ENCODE assay signal across 2 cellular contexts in the genomic region with DNA sequence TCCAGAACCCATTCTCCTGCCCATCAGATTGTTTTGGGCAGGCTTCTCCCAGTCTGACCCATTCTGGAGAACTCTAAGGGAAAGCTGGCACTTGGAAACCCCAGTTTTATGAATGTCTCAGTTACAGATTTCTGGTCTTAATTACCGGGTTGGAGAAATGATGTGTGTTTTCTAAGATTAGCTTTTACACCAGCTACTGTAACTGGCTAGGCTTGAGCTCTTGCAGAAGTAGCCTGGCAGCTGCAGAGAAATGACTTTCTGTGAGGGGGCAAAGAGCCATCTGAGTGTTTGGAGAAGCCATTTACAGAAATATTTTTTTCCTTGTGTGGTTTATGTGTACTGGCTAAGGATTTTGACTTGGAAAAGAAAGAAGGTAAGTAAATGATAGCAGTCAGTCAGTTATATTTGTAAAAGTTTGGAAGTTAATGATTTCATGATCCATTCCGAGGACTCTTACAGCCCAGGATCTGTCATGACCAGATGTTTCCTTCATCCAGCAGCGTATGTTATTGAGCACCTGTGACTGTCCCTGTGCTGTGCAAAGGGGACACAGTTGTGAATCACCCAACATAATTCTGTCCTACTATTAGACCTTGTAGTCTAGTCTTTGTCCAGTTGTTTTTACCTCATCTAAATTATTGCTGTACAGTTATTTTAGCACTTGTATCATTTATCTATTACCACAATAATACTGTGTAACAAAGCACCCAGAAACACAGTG.
TF ChIP-seq lines count a peak whose summit lies in the region.

No MANE protein-coding gene starts in this region.

TF ChIP-seq in SK-N-SH, 30 proteins besides CTCF, POLR2A, EP300 and RAD21 (continued from another document):
- TF ChIP-seq MXI1 (IDR thresholded peaks at IDR 0.05; ENCODE audit: low read depth, low read length) = no peak
- TF ChIP-seq GATA2 (CRISPR knock-in tag; IDR thresholded peaks at IDR 0.05) = no peak

TF ChIP-seq in SK-N-SH treated with all-trans-retinoic acid at 6 μM for 48 hours, 23 proteins besides CTCF, POLR2A, EP300 and RAD21 (continued from another document):
- TF ChIP-seq, protein P1, sequence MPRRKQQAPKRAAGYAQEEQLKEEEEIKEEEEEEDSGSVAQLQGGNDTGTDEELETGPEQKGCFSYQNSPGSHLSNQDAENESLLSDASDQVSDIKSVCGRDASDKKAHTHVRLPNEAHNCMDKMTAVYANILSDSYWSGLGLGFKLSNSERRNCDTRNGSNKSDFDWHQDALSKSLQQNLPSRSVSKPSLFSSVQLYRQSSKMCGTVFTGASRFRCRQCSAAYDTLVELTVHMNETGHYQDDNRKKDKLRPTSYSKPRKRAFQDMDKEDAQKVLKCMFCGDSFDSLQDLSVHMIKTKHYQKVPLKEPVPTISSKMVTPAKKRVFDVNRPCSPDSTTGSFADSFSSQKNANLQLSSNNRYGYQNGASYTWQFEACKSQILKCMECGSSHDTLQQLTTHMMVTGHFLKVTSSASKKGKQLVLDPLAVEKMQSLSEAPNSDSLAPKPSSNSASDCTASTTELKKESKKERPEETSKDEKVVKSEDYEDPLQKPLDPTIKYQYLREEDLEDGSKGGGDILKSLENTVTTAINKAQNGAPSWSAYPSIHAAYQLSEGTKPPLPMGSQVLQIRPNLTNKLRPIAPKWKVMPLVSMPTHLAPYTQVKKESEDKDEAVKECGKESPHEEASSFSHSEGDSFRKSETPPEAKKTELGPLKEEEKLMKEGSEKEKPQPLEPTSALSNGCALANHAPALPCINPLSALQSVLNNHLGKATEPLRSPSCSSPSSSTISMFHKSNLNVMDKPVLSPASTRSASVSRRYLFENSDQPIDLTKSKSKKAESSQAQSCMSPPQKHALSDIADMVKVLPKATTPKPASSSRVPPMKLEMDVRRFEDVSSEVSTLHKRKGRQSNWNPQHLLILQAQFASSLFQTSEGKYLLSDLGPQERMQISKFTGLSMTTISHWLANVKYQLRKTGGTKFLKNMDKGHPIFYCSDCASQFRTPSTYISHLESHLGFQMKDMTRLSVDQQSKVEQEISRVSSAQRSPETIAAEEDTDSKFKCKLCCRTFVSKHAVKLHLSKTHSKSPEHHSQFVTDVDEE (CRISPR knock-in tag; IDR thresholded peaks at IDR 0.05) = no peak
- no peak for TF ChIP-seq BACH2 (CRISPR knock-in tag; IDR thresholded peaks at IDR 0.05; ENCODE audit: borderline replicate concordance)
TF ChIP-seq in SK-N-SH treated with all-trans-retinoic acid at 6 μM for 48 hours: peak in this region for 0.
